Comparison of ENCODE assay signal across 8 cellular contexts in the genomic region with DNA sequence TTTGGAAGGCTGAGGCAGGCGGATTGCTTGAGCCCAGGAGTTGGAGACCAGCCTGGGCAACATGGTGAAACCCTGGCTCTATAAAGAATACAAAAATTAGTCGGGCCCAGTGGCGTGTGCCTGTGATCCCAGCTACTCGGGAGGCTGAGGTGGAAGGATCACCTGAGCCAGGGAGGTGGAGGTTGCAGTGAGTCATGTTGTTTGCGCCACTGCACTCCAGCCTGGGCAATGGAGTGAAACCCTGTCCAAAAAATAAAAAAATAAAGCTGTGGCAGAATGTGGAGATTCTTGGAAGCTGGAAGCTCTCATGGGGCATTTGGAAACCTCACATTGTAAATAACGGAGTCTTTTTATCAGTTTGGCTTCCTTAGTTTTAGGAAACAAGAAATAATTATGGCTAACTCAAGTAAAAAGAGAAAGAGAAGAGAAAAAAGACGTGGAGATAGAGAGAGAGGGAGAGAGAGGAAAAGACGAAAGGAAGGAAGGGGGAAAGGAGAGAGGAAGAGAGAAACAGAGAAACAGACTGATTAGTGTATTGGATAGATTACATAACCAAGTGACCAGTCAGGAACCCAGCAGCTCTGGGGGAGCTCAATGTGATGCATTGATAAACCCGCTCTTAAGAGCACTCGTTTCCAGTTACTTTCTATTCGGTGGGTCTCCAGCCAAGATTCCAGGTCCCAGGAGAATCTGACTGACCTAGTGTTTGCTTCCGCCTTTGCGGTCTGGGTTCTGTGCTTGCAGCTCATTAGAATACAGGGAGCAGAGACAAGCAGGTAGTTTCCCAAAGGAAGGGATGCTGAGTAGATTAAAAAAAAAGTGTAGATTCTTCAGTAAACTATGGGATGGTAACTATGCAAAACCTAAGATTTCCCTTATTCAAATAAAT. TPM values are rescaled to one million over a fixed set of nuclear protein-coding genes. Genes with fewer than 3 reads are reported as not detected.
DNase-seq lines count a peak whose midpoint lies in the region; ATAC-seq lines count a peak whose summit lies in the region.

No MANE protein-coding gene starts in this region.

- H3K14ac ChIP-seq in trophoblast cell (ENCODE audit: low read length), result no peak overlapping the region

- DNase-seq in activated T-cell treated with anti-CD3 and anti-CD28 coated beads, Interleukin-2, amount 50 U/mL, for 4 hours, result no peak
- DNase-seq in activated T-cell treated with anti-CD3 and anti-CD28 coated beads for 4 hours (no peak), NCI-H2107 (lab: John Stamatoyannopoulos, UW) (peak; percentile 60), left cardiac atrium (peak; percentile 58), trophoblast cell (peak; percentile 21 to 42)
- DNase-seq in activated naive CD4-positive, alpha-beta T cell treated with anti-CD3 and anti-CD28 coated beads, Interleukin-2, amount 50 U/mL, for 72 hours (ENCODE audit: low spot score in 2 of 2), result no peak

- H3K9me3 Mint-ChIP-seq in activated T-cell treated with anti-CD3 and anti-CD28 coated beads, Interleukin-2, amount 50 U/mL, for 4 hours, result no peaks in the 10 kb centered on the region
- no peaks in the 10 kb centered on the region for H3K9me3 Mint-ChIP-seq in activated naive CD4-positive, alpha-beta T cell treated with anti-CD3 and anti-CD28 coated beads, Interleukin-2, amount 50 U/mL, for 72 hours

- no peaks in the 10 kb centered on the region for H3K27me3 Mint-ChIP-seq in activated T-cell treated with anti-CD3 and anti-CD28 coated beads, Interleukin-2, amount 50 U/mL, for 4 hours (ENCODE audit: low read depth)

- no peak overlapping the region for H3K23ac ChIP-seq in trophoblast cell (ENCODE audit: low read length)

- peak overlapping the region; percentile 96 for H3K4me3 Mint-ChIP-seq in activated T-cell treated with anti-CD3 and anti-CD28 coated beads, Interleukin-2, amount 50 U/mL, for 4 hours

- H4K8ac ChIP-seq in trophoblast cell (ENCODE audit: low read depth, low read length), result peak overlapping the region; percentile 66

- H3K4me1 Mint-ChIP-seq in activated T-cell treated with anti-CD3 and anti-CD28 coated beads, Interleukin-2, amount 50 U/mL, for 4 hours (ENCODE audit: low read depth), result peaks cover 27% of the 10 kb centered on the region

- H3K36me3 ChIP-seq in trophoblast cell (ENCODE audit: control insufficient read depth in 1 of 2, insufficient read depth in 2 of 2, low read length in 2 of 2), result peaks cover 0 to 3% of the 10 kb centered on the region in 2 experiments

- intact Hi-C loops in left cardiac atrium (cut with DNase I), result loop anchor here in 1 of 2 donors (5.0 to 10.0 kb wide), 2 partner anchors 50 to 103 kb away; a partner anchor contains a TSS

- no peak overlapping the region for H2BK5ac ChIP-seq in trophoblast cell (ENCODE audit: low read depth, low read length, poor library complexity)

- no peak overlapping the region for H2BK120ac ChIP-seq in trophoblast cell (ENCODE audit: insufficient read depth, low read length, poor library complexity)

- peaks cover 8% of the 10 kb centered on the region for H3K79me1 ChIP-seq in trophoblast cell (ENCODE audit: low read length)

- no peak overlapping the region for H4K12ac ChIP-seq in trophoblast cell (ENCODE audit: low read depth, low read length)

- peaks cover 3% of the 10 kb centered on the region for H3K79me2 ChIP-seq in trophoblast cell (ENCODE audit: control insufficient read depth, insufficient read depth, low read length, poor library complexity)

- H3K36me3 Mint-ChIP-seq in activated T-cell treated with anti-CD3 and anti-CD28 coated beads, Interleukin-2, amount 50 U/mL, for 4 hours (ENCODE audit: insufficient read depth), result peaks cover 3% of the 10 kb centered on the region
- peaks cover 0 to 11% of the 10 kb centered on the region in 2 donors for H3K36me3 Mint-ChIP-seq in activated naive CD4-positive, alpha-beta T cell treated with anti-CD3 and anti-CD28 coated beads, Interleukin-2, amount 50 U/mL, for 72 hours

- H4K91ac ChIP-seq in trophoblast cell (ENCODE audit: low read depth, low read length), result no peak overlapping the region

- H2BK12ac ChIP-seq in trophoblast cell (ENCODE audit: low read length), result no peak overlapping the region

- H3K4me3 ChIP-seq in trophoblast cell (ENCODE audit: low read depth, low read length), result no peak overlapping the region

- H2AFZ ChIP-seq in trophoblast cell (ENCODE audit: insufficient read depth, low read length, poor library complexity), result no peak overlapping the region

- H3K18ac ChIP-seq in trophoblast cell (ENCODE audit: low read length), result no peak overlapping the region

- H3K27ac ChIP-seq in trophoblast cell (ENCODE audit: low read depth, low read length), result no peak overlapping the region

- no peaks in the 10 kb centered on the region for H3K27me3 ChIP-seq in trophoblast cell (ENCODE audit: insufficient read depth, low read length)

- H3K4me1 ChIP-seq in trophoblast cell (ENCODE audit: control insufficient read depth in 1 of 2, insufficient read depth in 2 of 2, low read length in 2 of 2), result no peaks in the 10 kb centered on the region

- H3K9me3 ChIP-seq in trophoblast cell (ENCODE audit: insufficient read depth, low read depth, low read length), result no peaks in the 10 kb centered on the region

- peak overlapping the region; percentile 31 to 93 for H3K27ac Mint-ChIP-seq in activated naive CD4-positive, alpha-beta T cell treated with anti-CD3 and anti-CD28 coated beads, Interleukin-2, amount 50 U/mL, for 72 hours

- peak overlapping the region; percentile 29 for H3K4me2 ChIP-seq in trophoblast cell (ENCODE audit: low read length)

- WGBS in trophoblast cell (ENCODE audit: extremely low coverage, insufficient coverage, insufficient read length), result 100% methylated on average over 2 of the region's 13 CpGs

- no peak overlapping the region for H3K9ac ChIP-seq in trophoblast cell (ENCODE audit: low read length)

- H2AK5ac ChIP-seq in trophoblast cell (ENCODE audit: low read length), result no peak overlapping the region

- H3K4ac ChIP-seq in trophoblast cell (ENCODE audit: low read depth, low read length), result no peak overlapping the region

- no peak for ATAC-seq in activated T-cell treated with anti-CD3 and anti-CD28 coated beads, Interleukin-2, amount 50 U/mL, for 4 hours
- no peak for ATAC-seq in activated naive CD4-positive, alpha-beta T cell treated with anti-CD3 and anti-CD28 coated beads, Interleukin-2, amount 50 U/mL, for 72 hours
- ATAC-seq in left cardiac atrium (peak; percentile 3 to 15), HG03135 (IDR thresholded peaks at IDR 0.05; ENCODE audit: unreplicated experiment) (no peak), GM18867 (IDR thresholded peaks at IDR 0.05; ENCODE audit: unreplicated experiment) (no peak)

RNA-seq across cellular contexts. Expression of a gene that starts 1.1 kb away (rescaled TPM):
- 10 to 100 TPM; 16.2 to 19.8 (median 17.5) TPM for total RNA-seq in activated T-cell treated with anti-CD3 and anti-CD28 coated beads, Interleukin-2, amount 50 U/mL, for 4 hours
- 10 to 100 TPM; 15.8 to 16.3 TPM for total RNA-seq in activated naive CD4-positive, alpha-beta T cell treated with anti-CD3 and anti-CD28 coated beads, Interleukin-2, amount 50 U/mL, for 72 hours
- 1 to 10 TPM; 8.0 to 9.2 TPM for total RNA-seq in left cardiac atrium
- polyA plus RNA-seq in trophoblast cell (2013), result 26.0 and 26.6 TPM in 2 replicates

RNA-seq across cellular contexts. Expression of a gene that starts 22.6 kb away (rescaled TPM):
- total RNA-seq in activated T-cell treated with anti-CD3 and anti-CD28 coated beads, Interleukin-2, amount 50 U/mL, for 4 hours, result 10 to 100 TPM; 65.0 to 70.0 (median 66.1) TPM
- 10 to 100 TPM; 63.1 to 66.8 TPM for total RNA-seq in activated naive CD4-positive, alpha-beta T cell treated with anti-CD3 and anti-CD28 coated beads, Interleukin-2, amount 50 U/mL, for 72 hours
- 10 to 100 TPM; 37.3 to 39.9 TPM for total RNA-seq in left cardiac atrium
- 161 and 163 TPM in 2 replicates for polyA plus RNA-seq in trophoblast cell (2013)

RNA-seq across cellular contexts. Expression of a gene that starts 51.4 kb away (rescaled TPM):
- total RNA-seq in activated T-cell treated with anti-CD3 and anti-CD28 coated beads, Interleukin-2, amount 50 U/mL, for 4 hours, result 10 to 100 TPM; 71.1 to 75.3 (median 73.6) TPM
- 10 to 100 TPM; 51.0 to 56.6 TPM for total RNA-seq in activated naive CD4-positive, alpha-beta T cell treated with anti-CD3 and anti-CD28 coated beads, Interleukin-2, amount 50 U/mL, for 72 hours
- total RNA-seq in left cardiac atrium, result 10 to 100 TPM; 33.1 to 37.5 TPM
- polyA plus RNA-seq in trophoblast cell (2013), result 34.5 and 36.0 TPM in 2 replicates

Comparison
In these comparisons a context has a peak if more than half of its experiments do, and no peak if none do; other contexts are left out.
1. ATAC-seq: peak in left cardiac atrium (2 of 2); none in activated T-cell treated with anti-CD3 and anti-CD28 coated beads, Interleukin-2, amount 50 U/mL, for 4 hours (0 of 2), activated naive CD4-positive, alpha-beta T cell treated with anti-CD3 and anti-CD28 coated beads, Interleukin-2, amount 50 U/mL, for 72 hours (0 of 2), HG03135 (single experiment) and GM18867 (single experiment).
2. DNase-seq: peak in NCI-H2107 (single experiment), left cardiac atrium (single experiment) and trophoblast cell (2 of 2); none in activated T-cell treated with anti-CD3 and anti-CD28 coated beads, Interleukin-2, amount 50 U/mL, for 4 hours (single experiment), activated T-cell treated with anti-CD3 and anti-CD28 coated beads for 4 hours (single experiment) and activated naive CD4-positive, alpha-beta T cell treated with anti-CD3 and anti-CD28 coated beads, Interleukin-2, amount 50 U/mL, for 72 hours (0 of 2).